24 cellular contexts compared by ENCODE assay signal in the genomic region with DNA sequence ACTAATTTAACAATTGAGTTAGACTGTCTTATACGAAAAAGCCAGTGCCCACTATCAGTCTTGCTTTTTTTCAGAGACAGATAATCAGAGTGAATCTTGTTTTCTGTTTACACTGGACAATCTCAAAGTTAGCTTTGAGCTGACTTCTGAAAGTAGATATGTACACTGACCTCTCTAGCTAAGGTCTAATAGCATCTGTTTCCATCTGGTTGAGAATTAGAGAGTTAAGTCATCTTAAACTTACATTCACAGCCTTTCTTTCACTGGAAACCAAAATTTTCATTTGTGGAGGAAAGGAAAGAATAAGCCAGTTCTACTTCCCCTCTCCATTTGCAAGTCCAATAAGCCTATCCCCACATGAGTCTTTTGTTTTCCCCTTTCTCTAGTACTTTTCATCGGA.
"Had no signal": no experiment of that assay in that cellular context is flagged by ENCODE, and none has a peak within 500 bp of the region (broad histone marks: within the 10 kb centered on the region; RNA-seq: fewer than 3 reads in every experiment).

No MANE protein-coding gene starts in this region.

- H3K4me1 ChIP-seq: colonic mucosa, left lung, lower lobe of right lung, testis had no signal

- H3K36me3 ChIP-seq: colonic mucosa, lower lobe of right lung, uterus had no signal

- ATAC-seq: activated CD8-positive, alpha-beta T cell treated with anti-CD3 and anti-CD28 coated beads for 36 hours; activated naive CD4-positive, alpha-beta T cell treated with anti-CD3 and anti-CD28 coated beads, Interleukin-2, amount 50 U/mL, for 72 hours; activated T-cell treated with anti-CD3 and anti-CD28 coated beads, Interleukin-2, amount 50 U/mL, for 4 hours; activated T-helper 17 cell treated with anti-CD3 and anti-CD28 coated beads, Interleukin-2, amount 50 U/mL, for 72 hours; esophagus mucosa; left lung; lower lobe of right lung; mucosa of descending colon; sciatic nerve had no signal

- H3K27ac ChIP-seq: colonic mucosa, left lung, lower lobe of right lung, neutrophil, skin epidermis, testis, uterus had no signal

- DNase-seq: activated B cell treated with CpG ODN at 0.5 μM for 24 hours; activated CD4-positive, alpha-beta T cell treated with anti-CD3 and anti-CD28 coated beads, Interleukin-2, amount 50 U/mL, for 1 hour; activated CD8-positive, alpha-beta T cell treated with anti-CD3 and anti-CD28 coated beads for 36 hours; activated gamma-delta T cell treated with Interleukin-2 at 50 U/mL for 16 hours; activated T-cell treated with anti-CD3 and anti-CD28 coated beads, Interleukin-2, amount 50 U/mL, for 4 hours; colonic mucosa; foreskin melanocyte; glutamatergic neuron; left lung; lower lobe of right lung; mesenchymal stem cell; mucosa of descending colon; retina; stimulated activated naive CD4-positive, alpha-beta T cell; T-helper 1 cell; testis; trophoblast cell; uterus had no signal

- H3K9me3 ChIP-seq: colonic mucosa, left lung, lower lobe of right lung, mucosa of descending colon, neutrophil, testis, uterus had no signal

- H3K4me3 ChIP-seq: colonic mucosa, left lung, lower lobe of right lung, mucosa of descending colon, skin epidermis, testis, uterus had no signal

- H3K27me3 ChIP-seq: colonic mucosa, left lung, neutrophil, testis, uterus had no signal
